Comparison of ENCODE assay signal across 26 cellular contexts in genomic region chr1:181116819-181117390, GRCh38. TPM values are rescaled to one million over a fixed set of nuclear protein-coding genes. Genes with fewer than 3 reads are reported as not detected.
A peak's percentile ranks its signal among the peaks of the same experiment; 100 is the strongest.
DNase-seq lines count a peak whose midpoint lies in the region; ATAC-seq, FAIRE-seq and TF ChIP-seq lines count a peak whose summit lies in the region.
"Had no signal": no experiment of that assay in that cellular context is flagged by ENCODE, and none has a peak within 500 bp of the region (broad histone marks: within the 10 kb centered on the region; RNA-seq: fewer than 3 reads in every experiment).

No MANE protein-coding gene starts in this region.

- H3K4me1 Mint-ChIP-seq in CD4-positive, alpha-beta memory T cell, result peaks cover 0 to 2% (median 0%) of the 10 kb centered on the region in 4 donors

- H4K20me1 ChIP-seq in K562 (replicated peaks; ENCODE audit: control insufficient read depth, insufficient read depth, low read length), result no peaks in the 10 kb centered on the region; the same call in 1 of the 2 replicates

- ATAC-seq in K562, result no peak
- no peak for ATAC-seq in left lung
- ATAC-seq in GM21786 (IDR thresholded peaks at IDR 0.05; ENCODE audit: unreplicated experiment), result no peak
- no peak for ATAC-seq in GM21619 (IDR thresholded peaks at IDR 0.05; ENCODE audit: unreplicated experiment)
- ATAC-seq: gastroesophageal sphincter, GM12878 had no signal

- no peaks in the 10 kb centered on the region for H3K27me3 ChIP-seq in K562 (ENCODE audit: control insufficient read depth in 2 of 2, insufficient read depth in 2 of 2, low read length in 2 of 2)
- H3K27me3 ChIP-seq in left lung, result no peaks in the 10 kb centered on the region
- H3K27me3 ChIP-seq in suprapubic skin, result no peaks in the 10 kb centered on the region
- H3K27me3 ChIP-seq in CD4-positive, alpha-beta memory T cell (ENCODE audit: insufficient read depth, low read length), result no peaks in the 10 kb centered on the region
- H3K27me3 ChIP-seq: dorsolateral prefrontal cortex, gastroesophageal sphincter, spleen had no signal

- H3K9me3 Mint-ChIP-seq in CD4-positive, alpha-beta memory T cell, result no peaks in the 10 kb centered on the region
- H3K9me3 Mint-ChIP-seq: activated CD4-positive, alpha-beta memory T cell treated with anti-CD3 and anti-CD28 coated beads for 36 hours; nephron had no signal

- peaks cover 19 to 25% of the 10 kb centered on the region in 2 experiments for H3K4me1 ChIP-seq in K562 (replicated peaks in 1 of 2; ENCODE audit: control insufficient read depth in 2 of 2, insufficient read depth in 2 of 2, low read length in 2 of 2)
- H3K4me1 ChIP-seq in left lung, result peaks cover 19 to 46% of the 10 kb centered on the region in 2 donors
- H3K4me1 ChIP-seq in suprapubic skin, result peaks cover 56% of the 10 kb centered on the region
- no peaks in the 10 kb centered on the region for H3K4me1 ChIP-seq in CD4-positive, alpha-beta memory T cell (ENCODE audit: insufficient read depth, low read length)

- no peaks in the 10 kb centered on the region for H3K27me3 Mint-ChIP-seq in CD4-positive, alpha-beta memory T cell

- no peak overlapping the region for H3K27ac ChIP-seq in K562 (ENCODE audit: extremely low read depth, low read depth, low read length)
- peak overlapping the region; percentile 53 to 57 for H3K27ac ChIP-seq in left lung
- H3K27ac ChIP-seq in suprapubic skin, result peak overlapping the region; percentile 72
- H3K27ac ChIP-seq in CD4-positive, alpha-beta memory T cell (ENCODE audit: low read depth, low read length), result no peak overlapping the region

- no peaks in the 10 kb centered on the region for H3K79me2 ChIP-seq in K562 (ENCODE audit: control insufficient read depth, insufficient read depth, low read length)

- POLR2A ChIA-PET in K562 (lab: Yijun Ruan, JAX), result interaction anchor here (0.6 to 7.7 kb wide), 11 partner anchors 10 to 193 kb away, joined by 3 to 57 read pairs (median 5); partner anchors contain the start of gene IER5
- POLR2A ChIA-PET in CD4-positive, alpha-beta memory T cell (lab: Charles Lee; ENCODE audit: partially characterized antibody), result interaction anchor here (1.4 to 2.2 kb wide), 3 partner anchors 11 to 29 kb away, joined by 3 to 8 read pairs (median 6); no protein-coding TSS in a partner anchor

- TF ChIP-seq EP300 in K562 (IDR thresholded peaks at IDR 0.05; ENCODE audit: low read length) (no peak), suprapubic skin (IDR thresholded peaks at IDR 0.05) (no peak)

- H3K36me3 Mint-ChIP-seq in CD4-positive, alpha-beta memory T cell, result no peaks in the 10 kb centered on the region
- H3K36me3 Mint-ChIP-seq: activated CD4-positive, alpha-beta memory T cell treated with anti-CD3 and anti-CD28 coated beads for 36 hours had no signal

- TF ChIP-seq POLR2A in K562 (conservative IDR thresholded peaks at IDR 0.05) (no peak), suprapubic skin (IDR thresholded peaks at IDR 0.05) (no peak)

- H3K27ac Mint-ChIP-seq in CD4-positive, alpha-beta memory T cell, result no peak overlapping the region
- H3K27ac Mint-ChIP-seq: activated CD4-positive, alpha-beta memory T cell treated with anti-CD3 and anti-CD28 coated beads for 36 hours had no signal

- TF ChIP-seq RAD21 in K562 (CRISPR knock-in tag; conservative IDR thresholded peaks at IDR 0.05 in 1 of 2, IDR thresholded peaks at IDR 0.05 in 1 of 2), result no peak

- in situ Hi-C loops in K562 (cut with MboI), result no loop called here

- H3K4me3 ChIP-seq in K562, result no peak overlapping the region
- H3K4me3 ChIP-seq in left lung, result no peak overlapping the region
- H3K4me3 ChIP-seq in suprapubic skin, result no peak overlapping the region
- H3K4me3 ChIP-seq in CD4-positive, alpha-beta memory T cell (ENCODE audit: low read length in 2 of 2), result no peak overlapping the region
- H3K4me3 ChIP-seq: dorsolateral prefrontal cortex, gastroesophageal sphincter, GM12878, spleen had no signal

- 8% methylated on average over 3 of the region's 3 CpGs for WGBS in K562 (ENCODE audit: insufficient coverage, low coverage, missing lambda C conversion rate)
- WGBS in suprapubic skin, result 78% methylated on average over 3 of the region's 3 CpGs

- peak; percentile 53 for DNase-seq in EH (ENCODE audit: low read depth)
- no peak for DNase-seq in K562 (ENCODE audit: extremely low read depth in 1 of 4, low spot score in 3 of 4)
- DNase-seq in left lung, result no peak
- DNase-seq in suprapubic skin (ENCODE audit: low spot score in 2 of 2), result no peak
- DNase-seq in CD4-positive, alpha-beta memory T cell, result no peak
- no peak for DNase-seq in GM19238 (ENCODE audit: insufficient read length, low spot score)
- DNase-seq: activated CD4-positive, alpha-beta memory T cell treated with anti-CD3 and anti-CD28 coated beads for 36 hours; activated naive CD4-positive, alpha-beta T cell; amygdala; caudate nucleus; dorsolateral prefrontal cortex; erythroblast; kidney glomerular epithelial cell; midbrain; NCI-H2081 treated with DMSO at 0.1 percent for 48 hours; NCI-H446; spleen; stimulated activated CD4-positive, alpha-beta T cell treated with anti-CD3 and anti-CD28 coated beads, Interleukin-4, amount 100 ng/mL, for 24 hours; T-helper 2 cell had no signal

- no peak overlapping the region for H3K4me3 Mint-ChIP-seq in CD4-positive, alpha-beta memory T cell
- H3K4me3 Mint-ChIP-seq: activated CD4-positive, alpha-beta memory T cell treated with anti-CD3 and anti-CD28 coated beads for 36 hours; nephron had no signal

- no TSS peak for BruUV-seq in K562 (replicated peaks; lab: Mats Ljungman, UMichigan)

- H3K4me2 ChIP-seq in K562 (ENCODE audit: insufficient read depth, low read length), result no peak overlapping the region

- intact Hi-C loops in K562 (cut with micrococcal nuclease) (no loop called here), left lung (cut with DNase I) (no loop called here)
- intact Hi-C loops in CD4-positive, alpha-beta memory T cell (cut with micrococcal nuclease), result no loop called here

- peaks cover 4% of the 10 kb centered on the region for H3K9me1 ChIP-seq in K562 (ENCODE audit: control insufficient read depth, insufficient read depth, low read length)

- no peak overlapping the region for H2AFZ ChIP-seq in K562 (ENCODE audit: low read depth, low read length)

- H3K36me3 ChIP-seq in K562 (ENCODE audit: control insufficient read depth, insufficient read depth, low read length) (no peaks in the 10 kb centered on the region), left lung (no peaks in the 10 kb centered on the region), suprapubic skin (no peaks in the 10 kb centered on the region)
- no peaks in the 10 kb centered on the region for H3K36me3 ChIP-seq in CD4-positive, alpha-beta memory T cell (ENCODE audit: insufficient read depth, low read length)
- H3K36me3 ChIP-seq: gastroesophageal sphincter, spleen had no signal

- FAIRE-seq in K562 (lab: Jason Lieb, UNC), result no peak
- FAIRE-seq: GM12878, GM19239, H54 had no signal

- no peaks in the 10 kb centered on the region; the same call in 1 of the 2 replicates for H3K9me3 ChIP-seq in K562 (replicated peaks; ENCODE audit: control insufficient read depth, insufficient read depth, low read depth, low read length)
- H3K9me3 ChIP-seq in left lung, result no peaks in the 10 kb centered on the region
- H3K9me3 ChIP-seq in suprapubic skin, result no peaks in the 10 kb centered on the region
- no peaks in the 10 kb centered on the region for H3K9me3 ChIP-seq in CD4-positive, alpha-beta memory T cell (ENCODE audit: control insufficient read depth in 1 of 2, low read length in 2 of 2)
- H3K9me3 ChIP-seq: gastroesophageal sphincter, spleen had no signal

- CTCF ChIA-PET in K562 (lab: Yijun Ruan, JAX; ENCODE audit: low intra/inter-chr PET ratio), result no interaction called here
- CTCF ChIA-PET in CD4-positive, alpha-beta memory T cell (lab: Charles Lee; ENCODE audit: partially characterized antibody), result interaction anchor here (1.5 to 3.5 kb wide), 3 partner anchors 20 to 33 kb away, joined by 3 to 31 read pairs (median 8); no protein-coding TSS in a partner anchor

- TF ChIP-seq CTCF in K562 (IDR thresholded peaks at IDR 0.05 in 2 of 3, conservative IDR thresholded peaks at IDR 0.05 in 1 of 3; ENCODE audit: insufficient read depth in 2 of 3, low read depth in 1 of 3, low read length in 3 of 3), result no peak
- TF ChIP-seq CTCF in left lung (IDR thresholded peaks at IDR 0.05), result no peak
- TF ChIP-seq CTCF in suprapubic skin (IDR thresholded peaks at IDR 0.05), result no peak

- no peak overlapping the region for H3K9ac ChIP-seq in K562 (ENCODE audit: insufficient read depth in 1 of 2, low read depth in 2 of 2, low read length in 2 of 2)

TF ChIP-seq in K562, 482 proteins besides CTCF, POLR2A, EP300 and RAD21 (continues in another document):
- TF ChIP-seq KDM1A (IDR thresholded peaks at IDR 0.05), result peak; percentile 28 to 31; a peak in 1 of 4 replicates

RNA-seq across cellular contexts. Expression of gene IER5, which starts 28.4 kb away (rescaled TPM):
- 21.5 and 24.6 TPM in 2 replicates for total RNA-seq in K562 (2011; cell fraction: chromatin; rRNA removed; ENCODE audit: low replicate concordance)
- total RNA-seq in K562 (2011; cell fraction: nucleolus; rRNA removed), result 27.5 and 31.9 TPM in 2 replicates
- 26.3 and 27.0 TPM in 2 replicates for total RNA-seq in K562 (2011; cell fraction: nucleoplasm; rRNA removed)
- 32.1 and 33.1 TPM in 2 replicates for total RNA-seq in K562 (2014; rRNA removed)
- 9.9 and 10.9 TPM in 2 replicates for total RNA-seq in K562 (2014; rRNA removed; fragmentation: Illumina TruSeq; extraction: Trizol)
- 14.1 and 14.6 TPM in 2 replicates for total RNA-seq in K562 (2015; rRNA removed; fragmentation: Illumina TruSeq; extraction: Trizol)
- total RNA-seq in K562 (2021), result 29.8 and 30.4 TPM in 2 replicates
- 11.5 and 13.9 TPM in 2 replicates for polyA plus RNA-seq in K562 (2011; rRNA removed)
- polyA plus RNA-seq in K562 (2011; cell fraction: cytosol; rRNA removed), result 9.5 and 16.6 TPM in 2 replicates
- polyA plus RNA-seq in K562 (2011; cell fraction: nucleus; rRNA removed), result 19.1 and 21.0 TPM in 2 replicates
- polyA plus RNA-seq in K562 (2012), result 18.7 and 22.8 TPM in 2 replicates
- 12.0 and 12.6 TPM in 2 replicates for polyA plus RNA-seq in K562 (2014; fragmentation: Illumina TruSeq; extraction: Trizol)
- 1 to 10 TPM; 2.4 to 2.5 TPM for polyA plus RNA-seq in K562 (2014; fragmentation: Nextera tagmentation; extraction: Ambion mirVana)
- 25.0 and 25.7 TPM in 2 replicates for polyA plus RNA-seq in K562 (2014; rRNA removed)
- 10.3 and 13.4 TPM in 2 replicates for polyA minus RNA-seq in K562 (2011; rRNA and poly(A)+ RNA removed)
- 12.1 and 13.3 TPM in 2 replicates for polyA minus RNA-seq in K562 (2011; cell fraction: cytosol; rRNA and poly(A)+ RNA removed)
- 21.1 and 33.3 TPM in 2 replicates for polyA minus RNA-seq in K562 (2011; cell fraction: nucleus; rRNA and poly(A)+ RNA removed)
- total RNA-seq in left lung, result 10 to 100 TPM; 16.1 to 26.6 TPM
- 10 to 100 TPM; 11.3 to 30.4 (median 24.4) TPM for total RNA-seq in suprapubic skin
- total RNA-seq in CD4-positive, alpha-beta memory T cell, result 10 to 100 TPM; 28.0 to 29.3 TPM
- 10 to 100 TPM; 11.0 to 18.9 TPM for polyA plus RNA-seq in CD4-positive, alpha-beta memory T cell

Comparison
In these comparisons a context has a peak if more than half of its experiments do, and no peak if none do; other contexts are left out.
1. H3K27ac ChIP-seq: peak in left lung (2 of 2) and suprapubic skin (single experiment); none in K562 (single experiment) and CD4-positive, alpha-beta memory T cell (single experiment).